In genomic region chr6:167443098-167443680, GRCh38 we compare ENCODE assay signal across 1 cellular context.
TF ChIP-seq lines count a peak whose summit lies in the region.

No MANE protein-coding gene starts in this region.

TF ChIP-seq in K562, 482 proteins besides CTCF, POLR2A, EP300 and RAD21:
- TF ChIP-seq ZBTB33 (CRISPR knock-in tag; IDR thresholded peaks at IDR 0.05) (no peak), ZNF143 (CRISPR knock-in tag; IDR thresholded peaks at IDR 0.05) (no peak), ATF7 (IDR thresholded peaks at IDR 0.05) (no peak)
- TF ChIP-seq, protein P1, sequence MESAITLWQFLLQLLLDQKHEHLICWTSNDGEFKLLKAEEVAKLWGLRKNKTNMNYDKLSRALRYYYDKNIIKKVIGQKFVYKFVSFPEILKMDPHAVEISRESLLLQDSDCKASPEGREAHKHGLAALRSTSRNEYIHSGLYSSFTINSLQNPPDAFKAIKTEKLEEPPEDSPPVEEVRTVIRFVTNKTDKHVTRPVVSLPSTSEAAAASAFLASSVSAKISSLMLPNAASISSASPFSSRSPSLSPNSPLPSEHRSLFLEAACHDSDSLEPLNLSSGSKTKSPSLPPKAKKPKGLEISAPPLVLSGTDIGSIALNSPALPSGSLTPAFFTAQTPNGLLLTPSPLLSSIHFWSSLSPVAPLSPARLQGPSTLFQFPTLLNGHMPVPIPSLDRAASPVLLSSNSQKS (CRISPR knock-in tag; IDR thresholded peaks at IDR 0.05), result no peak
